18 cellular contexts compared by ENCODE assay signal in the genomic region with DNA sequence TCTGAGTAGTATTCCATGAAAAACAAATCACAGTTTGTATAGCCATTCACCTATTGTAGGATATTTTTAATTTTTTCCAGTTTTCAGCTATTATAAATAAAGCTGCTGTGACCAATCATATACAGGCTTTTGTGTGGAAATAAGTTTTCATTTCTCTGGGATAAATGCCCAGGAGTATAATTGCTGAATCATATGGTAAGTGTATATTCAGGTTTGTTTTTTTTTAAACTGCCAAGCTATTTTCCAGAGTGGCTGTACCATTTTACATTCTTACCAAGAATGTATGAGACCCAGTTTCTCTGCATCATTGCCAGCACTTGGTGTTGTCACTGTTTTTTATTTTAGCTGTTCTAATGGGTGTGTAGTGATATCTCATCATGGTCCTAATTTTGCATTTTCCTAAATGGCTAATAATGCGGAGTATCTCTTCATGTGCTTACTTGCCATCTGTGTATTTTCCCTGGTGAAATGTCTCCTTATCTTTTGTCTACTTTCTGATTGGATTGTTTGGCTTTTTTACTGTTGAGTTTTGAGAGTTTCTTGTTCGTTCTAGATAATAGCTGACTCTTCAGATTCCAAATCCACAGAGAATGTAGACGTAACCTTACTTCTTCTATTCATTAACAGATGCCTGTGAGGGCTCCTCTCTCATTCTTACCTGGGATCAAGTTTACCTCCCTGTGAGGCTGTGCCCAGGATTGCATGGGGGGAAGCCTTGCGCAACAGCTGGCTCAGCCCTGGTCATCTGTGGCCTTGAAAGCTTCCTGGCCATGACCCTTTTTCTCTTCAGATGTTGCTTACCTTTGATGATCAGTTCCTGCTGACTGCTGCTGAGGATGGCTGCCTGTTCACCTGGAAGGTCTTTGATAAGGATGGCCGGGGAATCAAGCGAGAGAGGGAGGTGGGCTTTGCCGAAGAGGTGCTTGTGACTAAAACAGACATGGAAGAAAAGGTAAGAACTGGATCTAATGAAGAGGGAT. TPM values are rescaled to one million over a fixed set of nuclear protein-coding genes. Genes with fewer than 3 reads are reported as not detected.
DNase-seq lines count a peak whose midpoint lies in the region; ATAC-seq and TF ChIP-seq lines count a peak whose summit lies in the region.
"Had no signal": no experiment of that assay in that cellular context is flagged by ENCODE, and none has a peak within 500 bp of the region (broad histone marks: within the 10 kb centered on the region; RNA-seq: fewer than 3 reads in every experiment).

No MANE protein-coding gene starts in this region.

- H3K4me3 ChIP-seq in astrocyte of the spinal cord (ENCODE audit: low read depth, low read length) (no peak overlapping the region), fibroblast of pulmonary artery (replicated peaks; ENCODE audit: low read depth, low read length) (no peak overlapping the region)

- H3K27me3 Mint-ChIP-seq in neural crest cell (ENCODE audit: low read depth), result no peaks in the 10 kb centered on the region

- no peaks in the 10 kb centered on the region for H3K4me1 Mint-ChIP-seq in neural crest cell
- H3K4me1 Mint-ChIP-seq: IgD-negative memory B cell had no signal

- ATAC-seq in HG03457 (IDR thresholded peaks at IDR 0.05; ENCODE audit: unreplicated experiment), result no peak
- ATAC-seq: PC-3 had no signal

- in situ Hi-C loops in astrocyte of the spinal cord (cut with HindIII; ENCODE audit: low sequenced_read_pairs), result no loop called here

- no peaks in the 10 kb centered on the region for H3K36me3 Mint-ChIP-seq in neural crest cell (ENCODE audit: low read depth)
- H3K36me3 Mint-ChIP-seq: IgD-negative memory B cell had no signal

- H3K27ac Mint-ChIP-seq in neural crest cell (ENCODE audit: unreplicated experiment), result peak overlapping the region; percentile 55
- H3K27ac Mint-ChIP-seq: IgD-negative memory B cell had no signal

- H3K4me3 Mint-ChIP-seq in neural crest cell, result no peak overlapping the region

- peaks cover 2% of the 10 kb centered on the region for H3K9me3 Mint-ChIP-seq in neural crest cell

- DNase-seq in EH (ENCODE audit: low read depth) (peak; percentile 48), astrocyte of the spinal cord (ENCODE audit: low read depth, low spot score) (peak; percentile 6), fibroblast of pulmonary artery (ENCODE audit: low read depth) (peak; percentile 26), neural crest cell (ENCODE audit: low read depth, low spot score) (no peak), NCI-H524 treated with DMSO at 0.1 percent for 48 hours (lab: John Stamatoyannopoulos, UW) (no peak), NCI-H1436 treated with DMSO at 0.1 percent for 48 hours (lab: John Stamatoyannopoulos, UW) (no peak)
- DNase-seq: C1 segment of cervical spinal cord, DND-41, GF-D8, GOT3, NCI-H1105, NCI-H187, NCI-H446, NCI-H82, PC-3 had no signal

- TF ChIP-seq CTCF in astrocyte of the spinal cord (IDR thresholded peaks at IDR 0.05; ENCODE audit: low read depth, low read length) (no peak), fibroblast of pulmonary artery (IDR thresholded peaks at IDR 0.05; ENCODE audit: low read length, missing control alignments) (no peak), neural crest cell (conservative IDR thresholded peaks at IDR 0.05) (no peak)

RNA-seq across cellular contexts. Expression of a gene that starts 42.6 kb away (rescaled TPM):
- 0.77 and 0.86 TPM in 2 replicates for total RNA-seq in neural crest cell
- total RNA-seq: LHCN-M2 had no signal

RNA-seq across cellular contexts. Expression of a gene that starts 42.7 kb away (rescaled TPM):
- total RNA-seq in neural crest cell, result 55.9 and 57.3 TPM in 2 replicates

RNA-seq across cellular contexts. Expression of a gene that starts 55.0 kb away (rescaled TPM):
- 0.14 TPM in 1 of 2 replicates, not detected in the other for total RNA-seq in neural crest cell
- total RNA-seq: LHCN-M2 had no signal

Comparison
In these comparisons a context has a peak if more than half of its experiments do, and no peak if none do; other contexts are left out.
1. DNase-seq: peak in EH (single experiment), astrocyte of the spinal cord (single experiment) and fibroblast of pulmonary artery (single experiment); none in neural crest cell (single experiment), NCI-H524 treated with DMSO at 0.1 percent for 48 hours (single experiment) and NCI-H1436 treated with DMSO at 0.1 percent for 48 hours (single experiment).